8 cellular contexts compared by ENCODE assay signal in the genomic region with DNA sequence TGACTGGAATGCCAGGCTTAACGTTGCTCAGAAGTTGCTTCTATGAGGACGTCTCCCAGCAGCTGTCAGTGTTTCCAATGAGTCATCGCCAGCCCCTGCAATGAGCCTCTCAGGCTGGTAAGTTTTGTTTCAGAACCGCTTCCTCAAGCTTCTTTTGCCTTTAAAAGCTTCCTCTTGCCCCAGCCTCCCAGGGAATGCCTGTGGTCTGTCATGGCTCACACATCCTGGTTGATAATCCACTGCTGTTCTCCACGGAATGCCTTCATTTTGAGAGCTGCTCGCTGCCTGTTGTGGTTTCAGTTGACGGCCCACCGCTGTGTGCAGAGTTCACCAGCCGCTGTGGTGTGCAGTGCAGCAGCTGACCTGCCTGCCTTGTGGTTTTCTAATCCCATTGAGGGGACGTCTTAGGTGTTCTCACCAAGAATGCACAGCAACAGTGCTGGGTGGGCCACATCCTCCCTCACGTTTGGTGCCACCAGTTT.
DNase-seq lines count a peak whose midpoint lies in the region; ATAC-seq and TF ChIP-seq lines count a peak whose summit lies in the region.

No MANE protein-coding gene starts in this region.

- H3K9me3 ChIP-seq in mucosa of descending colon, result no peaks in the 10 kb centered on the region

- intact Hi-C loops in mucosa of descending colon (cut with DNase I, micrococcal nuclease), result no loop called here

- DNase-seq in ELF-1 (ENCODE audit: low read depth, low spot score) (peak; percentile 79), KBM-7 (peak; percentile 97), dedifferentiated amniotic fluid mesenchymal stem cell (ENCODE audit: extremely low spot score) (peak; percentile 96), mucosa of descending colon (peak in 1 of 3 donors; percentile 48), cerebellar nuclear complex (lab: John Stamatoyannopoulos, UW) (no peak)
- DNase-seq in activated CD4-positive, CD25-positive, alpha-beta regulatory T cell treated with anti-CD3 and anti-CD28 coated beads, Interleukin-2, amount 50 U/mL, for 72 hours, result peak; percentile 41
- peak; percentile 79 for DNase-seq in stimulated activated CD8-positive, alpha-beta memory T cell treated with anti-CD3 and anti-CD28 coated beads, Interleukin-4, amount 100 ng/mL, for 48 hours

- H3K36me3 ChIP-seq in mucosa of descending colon (ENCODE audit: low read depth), result no peaks in the 10 kb centered on the region

- in situ Hi-C loops in KBM-7 (cut with MboI; ENCODE audit: low pct_unique_long_range_greater_than_20kb, low sequenced_read_pairs), result no loop called here

- ATAC-seq in GM21723 (IDR thresholded peaks at IDR 0.05; ENCODE audit: unreplicated experiment) (peak; percentile 89), mucosa of descending colon (peak; percentile 82)

- no peaks in the 10 kb centered on the region for H3K4me1 ChIP-seq in mucosa of descending colon (ENCODE audit: low read depth)

- no peak overlapping the region for H3K4me3 ChIP-seq in mucosa of descending colon

- TF ChIP-seq CTCF in mucosa of descending colon (IDR thresholded peaks at IDR 0.05), result no peak

Comparison
In these comparisons a context has a peak if more than half of its experiments do, and no peak if none do; other contexts are left out.
1. DNase-seq: peak in ELF-1 (single experiment), KBM-7 (single experiment), activated CD4-positive, CD25-positive, alpha-beta regulatory T cell treated with anti-CD3 and anti-CD28 coated beads, Interleukin-2, amount 50 U/mL, for 72 hours (single experiment), dedifferentiated amniotic fluid mesenchymal stem cell (single experiment) and stimulated activated CD8-positive, alpha-beta memory T cell treated with anti-CD3 and anti-CD28 coated beads, Interleukin-4, amount 100 ng/mL, for 48 hours (single experiment); none in cerebellar nuclear complex (0 of 2).